21 cellular contexts compared by ENCODE assay signal in genomic region chr1:54027848-54028247, GRCh38. TPM values are rescaled to one million over a fixed set of nuclear protein-coding genes. Genes with fewer than 3 reads are reported as not detected.
A peak's percentile ranks its signal among the peaks of the same experiment; 100 is the strongest.
DNase-seq lines count a peak whose midpoint lies in the region; ATAC-seq and TF ChIP-seq lines count a peak whose summit lies in the region.
"Had no signal": no experiment of that assay in that cellular context is flagged by ENCODE, and none has a peak within 500 bp of the region (broad histone marks: within the 10 kb centered on the region; RNA-seq: fewer than 3 reads in every experiment).

No MANE protein-coding gene starts in this region.

- no peaks in the 10 kb centered on the region for H3K4me1 Mint-ChIP-seq in CD8-positive, alpha-beta T cell (ENCODE audit: low read depth)
- H3K4me1 Mint-ChIP-seq: activated CD4-positive, alpha-beta T cell treated with anti-CD3 and anti-CD28 coated beads, Interleukin-2, amount 10 ng/mL, durations not matched to agents 24 days and 14 days; immature natural killer cell had no signal

- H3K27ac Mint-ChIP-seq in CD8-positive, alpha-beta T cell = peak overlapping the region; percentile 49
- H3K27ac Mint-ChIP-seq: activated CD4-positive, alpha-beta T cell treated with anti-CD3 and anti-CD28 coated beads, Interleukin-2, amount 10 ng/mL, durations not matched to agents 24 days and 14 days had no signal

- CTCF ChIA-PET in CD8-positive, alpha-beta T cell (lab: Charles Lee) = no interaction called here
- CTCF ChIA-PET in HEK293 (lab: Yijun Ruan, JAX) = no interaction called here

- POLR2A ChIA-PET in CD8-positive, alpha-beta T cell (lab: Charles Lee) = no interaction called here
- POLR2A ChIA-PET in HEK293 (lab: Yijun Ruan, JAX) = no interaction called here

- no peaks in the 10 kb centered on the region for H3K4me1 ChIP-seq in CD8-positive, alpha-beta T cell (ENCODE audit: insufficient read depth, low read length)
- peaks cover 4% of the 10 kb centered on the region; the same call in 1 of the 2 replicates for H3K4me1 ChIP-seq in HEK293 (ENCODE audit: control insufficient read depth, insufficient read depth, low read length)
- H3K4me1 ChIP-seq: breast epithelium, SJCRH30 had no signal

- H3K36me3 ChIP-seq in CD8-positive, alpha-beta T cell (ENCODE audit: insufficient read depth, low read length) = no peaks in the 10 kb centered on the region
- H3K36me3 ChIP-seq in HEK293 (ENCODE audit: control insufficient read depth in 2 of 2, insufficient read depth in 1 of 2, low read length in 2 of 2) = peaks cover 5 to 20% of the 10 kb centered on the region in 2 experiments; a peak in 2 of 3 replicates
- H3K36me3 ChIP-seq: breast epithelium had no signal

- H3K4me3 ChIP-seq in CD8-positive, alpha-beta T cell (ENCODE audit: low read depth, low read length) = no peak overlapping the region
- H3K4me3 ChIP-seq in HEK293 (ENCODE audit: low read depth, low read length) = no peak overlapping the region
- H3K4me3 ChIP-seq: breast epithelium, lung, SJCRH30, thoracic aorta had no signal

- no peak overlapping the region for H3K4me3 Mint-ChIP-seq in CD8-positive, alpha-beta T cell
- H3K4me3 Mint-ChIP-seq: activated CD4-positive, alpha-beta T cell treated with anti-CD3 and anti-CD28 coated beads, Interleukin-2, amount 10 ng/mL, durations not matched to agents 24 days and 14 days; CD4-positive, alpha-beta T cell; immature natural killer cell; T-helper 17 cell had no signal

- no peak for TF ChIP-seq CTCF in CD8-positive, alpha-beta T cell (IDR thresholded peaks at IDR 0.05)
- TF ChIP-seq CTCF in HEK293 (tag by site-specific recombination; IDR thresholded peaks at IDR 0.05) = no peak

- H3K27me3 ChIP-seq in CD8-positive, alpha-beta T cell (ENCODE audit: insufficient read depth, low read length) = no peaks in the 10 kb centered on the region
- H3K27me3 ChIP-seq: breast epithelium, SJCRH30 had no signal

- no peaks in the 10 kb centered on the region for H3K9me3 Mint-ChIP-seq in CD8-positive, alpha-beta T cell
- H3K9me3 Mint-ChIP-seq: activated CD4-positive, alpha-beta T cell treated with anti-CD3 and anti-CD28 coated beads, Interleukin-2, amount 10 ng/mL, durations not matched to agents 24 days and 14 days; CD4-positive, alpha-beta T cell; immature natural killer cell had no signal

- H3K27ac ChIP-seq in CD8-positive, alpha-beta T cell (ENCODE audit: low read depth, low read length) = no peak overlapping the region
- no peak overlapping the region for H3K27ac ChIP-seq in HEK293 (ENCODE audit: extremely low read depth, low read depth, low read length)
- H3K27ac ChIP-seq: breast epithelium, SJCRH30, thoracic aorta had no signal

- H3K36me3 Mint-ChIP-seq in CD8-positive, alpha-beta T cell = peaks cover 38% of the 10 kb centered on the region

- intact Hi-C loops in CD8-positive, alpha-beta T cell (cut with DNase I, micrococcal nuclease) = loop anchor here in 1 of 2 experiments (10.0 kb wide), 1 partner anchor 563 kb away; no protein-coding TSS in a partner anchor
- intact Hi-C loops in left colon (cut with DNase I, micrococcal nuclease) = no loop called here

- DNase-seq in CD8-positive, alpha-beta T cell = no peak
- DNase-seq in amniotic epithelial cell (ENCODE audit: low read depth) (peak; percentile 49), left colon (no peak), KG1 (lab: John Stamatoyannopoulos, UW) (no peak), cerebellum (ENCODE audit: low spot score) (no peak), NCI-H187 treated with DMSO at 0.1 percent for 48 hours (lab: John Stamatoyannopoulos, UW) (no peak)
- DNase-seq: CD4-positive, alpha-beta T cell; cortex of kidney; DMS79 treated with DMSO at 0.1 percent for 48 hours; immature natural killer cell; NCI-H2107; NCI-H82; nucleus accumbens; SJCRH30; T-helper 17 cell had no signal

- no peaks in the 10 kb centered on the region for H3K27me3 Mint-ChIP-seq in CD8-positive, alpha-beta T cell (ENCODE audit: low read depth)
- H3K27me3 Mint-ChIP-seq: activated CD4-positive, alpha-beta T cell treated with anti-CD3 and anti-CD28 coated beads, Interleukin-2, amount 10 ng/mL, durations not matched to agents 24 days and 14 days; CD4-positive, alpha-beta T cell; T-helper 17 cell had no signal

- no peak for ATAC-seq in CD8-positive, alpha-beta T cell
- peak; percentile 46 for ATAC-seq in left colon
- ATAC-seq: T-helper 17 cell had no signal

- no peaks in the 10 kb centered on the region for H3K9me3 ChIP-seq in CD8-positive, alpha-beta T cell (ENCODE audit: low read length)
- H3K9me3 ChIP-seq in HEK293 (ENCODE audit: control insufficient read depth, insufficient read depth, low read depth, low read length) = no peaks in the 10 kb centered on the region
- H3K9me3 ChIP-seq: breast epithelium, SJCRH30, thoracic aorta had no signal

TF ChIP-seq in HEK293, 187 proteins besides CTCF, POLR2A, EP300 and RAD21:
- TF ChIP-seq ZBTB17 (tag by site-specific recombination; IDR thresholded peaks at IDR 0.05) (no peak), OSR2 (tag by site-specific recombination; IDR thresholded peaks at IDR 0.05) (peak; percentile 21; the same call in 1 of the 2 replicates), ZNF354C (tag by site-specific recombination; IDR thresholded peaks at IDR 0.05; ENCODE audit: borderline replicate concordance, low read depth) (no peak)

RNA-seq across cellular contexts. Expression of gene LDLRAD1, which starts 9.9 kb away (rescaled TPM):
- not detected for total RNA-seq in CD8-positive, alpha-beta T cell
- not detected for total RNA-seq in left colon
- not detected for total RNA-seq in cerebellum
- total RNA-seq: activated CD4-positive, alpha-beta T cell treated with anti-CD3 and anti-CD28 coated beads, Interleukin-2, amount 10 ng/mL, durations not matched to agents 24 days and 14 days; breast epithelium; CD4-positive, alpha-beta T cell; H1; SJCRH30; T-helper 17 cell; thoracic aorta had no signal

RNA-seq across cellular contexts. Expression of gene TMEM59, which starts 25.2 kb away (rescaled TPM):
- total RNA-seq in CD8-positive, alpha-beta T cell = 100 to 1,000 TPM; 125 to 142 TPM
- total RNA-seq in left colon (1,000 to 10,000 TPM in 1 of 2 donors, 100 to 1,000 TPM in 1; 782 to 1,105 TPM), cerebellum (72.4 TPM)

RNA-seq across cellular contexts. Expression of gene TCEANC2, which starts 25.6 kb away (rescaled TPM):
- total RNA-seq in CD8-positive, alpha-beta T cell = 1 to 10 TPM; 1.8 to 2.1 TPM
- total RNA-seq in left colon = 1 to 10 TPM; 3.4 to 4.4 TPM
- total RNA-seq in cerebellum = 7.8 TPM

Comparison
In these comparisons a context has a peak if more than half of its experiments do, and no peak if none do; other contexts are left out.
1. RNA of gene TMEM59, which starts 25.2 kb away (total RNA-seq): 782 to 1,105 TPM in left colon; 125 to 142 TPM in CD8-positive, alpha-beta T cell and 72.4 TPM in cerebellum (single experiment); every median in the first group is over 4 times any median in the second.